In genomic region chr16:31187808-31188189, GRCh38 we compare ENCODE assay signal across 14 cellular contexts. TPM values are rescaled to one million over a fixed set of nuclear protein-coding genes. Genes with fewer than 3 reads are reported as not detected.
DNase-seq lines count a peak whose midpoint lies in the region; ATAC-seq, FAIRE-seq and TF ChIP-seq lines count a peak whose summit lies in the region.
"Had no signal": no experiment of that assay in that cellular context is flagged by ENCODE, and none has a peak within 500 bp of the region (broad histone marks: within the 10 kb centered on the region; RNA-seq: fewer than 3 reads in every experiment).

No MANE protein-coding gene starts in this region.

- H3K27ac ChIP-seq in CD8-positive, alpha-beta memory T cell (ENCODE audit: low read depth, low read length): no peak overlapping the region
- H3K27ac ChIP-seq in RWPE2 (ENCODE audit: poor library complexity, severe bottlenecking) (no peak overlapping the region), endothelial cell of umbilical vein (ENCODE audit: insufficient read depth, low read depth, low read length) (no peak overlapping the region), esophagus squamous epithelium (no peak overlapping the region)

- peaks cover 80% of the 10 kb centered on the region for H3K79me2 ChIP-seq in endothelial cell of umbilical vein (ENCODE audit: control insufficient read depth, insufficient read depth, low read length)

- BruUV-seq in endothelial cell of umbilical vein (replicated peaks; lab: Mats Ljungman, UMichigan): no TSS peak

- no peaks in the 10 kb centered on the region for H3K9me1 ChIP-seq in endothelial cell of umbilical vein (replicated peaks; ENCODE audit: control insufficient read depth, extremely low read depth, insufficient read depth, low read length)

- H3K36me3 Mint-ChIP-seq in CD8-positive, alpha-beta memory T cell: peaks cover 53 to 97% (median 60%) of the 10 kb centered on the region in 3 donors

- POLR2A ChIA-PET in CD8-positive, alpha-beta memory T cell (lab: Charles Lee): interaction anchor here (0.6 to 6.7 kb wide), 4 partner anchors 14 to 63 kb away, joined by 3 to 40 read pairs (median 6); partner anchors contain the start of gene PYCARD
- POLR2A ChIA-PET in endothelial cell of umbilical vein (lab: Charles Lee): no interaction called here

- peaks cover 68% of the 10 kb centered on the region for H3K4me1 ChIP-seq in CD8-positive, alpha-beta memory T cell (ENCODE audit: insufficient read depth, low read length)
- no peaks in the 10 kb centered on the region for H3K4me1 ChIP-seq in RWPE2 (ENCODE audit: insufficient read depth, poor library complexity, severe bottlenecking)
- peaks cover 5% of the 10 kb centered on the region for H3K4me1 ChIP-seq in endothelial cell of umbilical vein (ENCODE audit: control insufficient read depth, extremely low read depth, insufficient read depth, low read length)
- peaks cover 2 to 42% (median 13%) of the 10 kb centered on the region in 3 donors for H3K4me1 ChIP-seq in esophagus squamous epithelium

- CTCF ChIA-PET in CD8-positive, alpha-beta memory T cell (lab: Charles Lee): interaction anchor here (1.5 to 2.1 kb wide), 2 partner anchors 11 to 45 kb away, joined by 5 to 7 read pairs; no protein-coding TSS in a partner anchor
- CTCF ChIA-PET in endothelial cell of umbilical vein (lab: Charles Lee): no interaction called here

- dilution Hi-C loops in endothelial cell of umbilical vein (cut with MboI; ENCODE audit: extremely low pct_ligation_motif_present, low sequenced_read_pairs): no loop called here

- H3K4me3 ChIP-seq in CD8-positive, alpha-beta memory T cell (ENCODE audit: low read length): no peak overlapping the region
- H3K4me3 ChIP-seq in RWPE2 (ENCODE audit: severe bottlenecking): no peak overlapping the region
- no peak overlapping the region for H3K4me3 ChIP-seq in endothelial cell of umbilical vein (replicated peaks in 1 of 3; ENCODE audit: insufficient read depth in 1 of 3, low read depth in 1 of 3, low read length in 3 of 3)
- H3K4me3 ChIP-seq in esophagus squamous epithelium: no peak overlapping the region

- no peaks in the 10 kb centered on the region for H3K27me3 Mint-ChIP-seq in CD8-positive, alpha-beta memory T cell

- H3K27ac Mint-ChIP-seq in CD8-positive, alpha-beta memory T cell: peak overlapping the region in 6 of 8 donors; percentile 10 to 85 (median 58)

- no peak for DNase-seq in CD8-positive, alpha-beta memory T cell
- DNase-seq in RWPE2 (ENCODE audit: low spot score) (peak; percentile 15), endothelial cell of umbilical vein (ENCODE audit: low read depth, low spot score) (no peak), esophagus squamous epithelium (lab: John Stamatoyannopoulos, UW) (no peak), dedifferentiated amniotic fluid mesenchymal stem cell (ENCODE audit: extremely low spot score) (no peak)
- DNase-seq: activated T-cell treated with anti-CD3 and anti-CD28 coated beads, Interleukin-2, amount 50 U/mL, for 48 hours; dermis blood vessel endothelial cell; left colon; NCI-H187 treated with DMSO at 0.1 percent for 48 hours; NCI-H510A; OCI-M1 had no signal

- 73 to 78% methylated on average over 8 of the region's 8 CpGs for WGBS in esophagus squamous epithelium, 2 donors

- no peak overlapping the region for H3K4me2 ChIP-seq in endothelial cell of umbilical vein (ENCODE audit: insufficient read depth, low read length)

- ATAC-seq in RWPE2 (ENCODE audit: low read depth) (no peak), HG03196 (IDR thresholded peaks at IDR 0.05; ENCODE audit: unreplicated experiment) (no peak)
- ATAC-seq: left colon had no signal

- intact Hi-C loops in endothelial cell of umbilical vein (cut with micrococcal nuclease) (no loop called here), esophagus squamous epithelium (cut with DNase I) (no loop called here)

- no peak for FAIRE-seq in endothelial cell of umbilical vein (lab: Jason Lieb, UNC)
- FAIRE-seq: D721Med had no signal

- no peak overlapping the region for H3K9ac ChIP-seq in endothelial cell of umbilical vein (replicated peaks; ENCODE audit: extremely low read depth, insufficient read depth, low read length)

- H4K20me1 ChIP-seq in endothelial cell of umbilical vein (replicated peaks; ENCODE audit: control insufficient read depth, extremely low read depth, insufficient read depth, low read length): peaks cover 18% of the 10 kb centered on the region

- TF ChIP-seq CTCF in RWPE2 (IDR thresholded peaks at IDR 0.05; ENCODE audit: poor library complexity, severe bottlenecking) (no peak), endothelial cell of umbilical vein (IDR thresholded peaks at IDR 0.05; ENCODE audit: extremely low read depth in 1 of 2, insufficient read depth in 1 of 2, low read depth in 1 of 2, low read length in 2 of 2) (no peak), esophagus squamous epithelium (IDR thresholded peaks at IDR 0.05) (no peak)

- peaks cover 79 to 91% (median 91%) of the 10 kb centered on the region in 3 donors for H3K4me1 Mint-ChIP-seq in CD8-positive, alpha-beta memory T cell

- peaks cover 90% of the 10 kb centered on the region for H3K36me3 ChIP-seq in CD8-positive, alpha-beta memory T cell (ENCODE audit: insufficient read depth, low read length)
- H3K36me3 ChIP-seq in RWPE2 (ENCODE audit: low read depth): peaks cover 99% of the 10 kb centered on the region
- H3K36me3 ChIP-seq in endothelial cell of umbilical vein (ENCODE audit: control insufficient read depth in 2 of 2, extremely low read depth in 1 of 2, insufficient read depth in 2 of 2, low read length in 2 of 2): peaks cover 76% of the 10 kb centered on the region in 2 experiments
- peaks cover 56 to 100% (median 87%) of the 10 kb centered on the region in 3 donors for H3K36me3 ChIP-seq in esophagus squamous epithelium

- peak overlapping the region in 2 of 7 donors; percentile 21 to 23 for H3K4me3 Mint-ChIP-seq in CD8-positive, alpha-beta memory T cell

- TF ChIP-seq POLR2A in endothelial cell of umbilical vein (IDR thresholded peaks at IDR 0.05; ENCODE audit: low read depth, low read length) (peak; percentile 27), esophagus squamous epithelium (IDR thresholded peaks at IDR 0.05) (no peak)

- no peaks in the 10 kb centered on the region for H3K9me3 Mint-ChIP-seq in CD8-positive, alpha-beta memory T cell

- H3K9me3 ChIP-seq in CD8-positive, alpha-beta memory T cell (ENCODE audit: low read length): no peaks in the 10 kb centered on the region
- H3K9me3 ChIP-seq in RWPE2 (ENCODE audit: severe bottlenecking): no peaks in the 10 kb centered on the region
- no peaks in the 10 kb centered on the region for H3K9me3 ChIP-seq in endothelial cell of umbilical vein (replicated peaks; ENCODE audit: control insufficient read depth, insufficient read depth, low read length)
- H3K9me3 ChIP-seq in esophagus squamous epithelium: no peaks in the 10 kb centered on the region

- no peaks in the 10 kb centered on the region for H3K27me3 ChIP-seq in CD8-positive, alpha-beta memory T cell (ENCODE audit: insufficient read depth, low read length, poor library complexity, severe bottlenecking)
- no peaks in the 10 kb centered on the region for H3K27me3 ChIP-seq in RWPE2 (ENCODE audit: insufficient read depth, poor library complexity, severe bottlenecking)
- no peaks in the 10 kb centered on the region for H3K27me3 ChIP-seq in endothelial cell of umbilical vein (ENCODE audit: control insufficient read depth in 2 of 2, insufficient read depth in 2 of 2, low read length in 2 of 2)
- H3K27me3 ChIP-seq in esophagus squamous epithelium: no peaks in the 10 kb centered on the region

- H2AFZ ChIP-seq in endothelial cell of umbilical vein (ENCODE audit: low read depth, low read length): no peak overlapping the region

RNA-seq across cellular contexts. Expression of gene FUS, which starts 7.9 kb away (rescaled TPM):
- 100 to 1,000 TPM; 621 to 671 TPM for total RNA-seq in CD8-positive, alpha-beta memory T cell
- 163 TPM for polyA plus RNA-seq in CD8-positive, alpha-beta memory T cell
- total RNA-seq in endothelial cell of umbilical vein: 569 and 574 TPM in 2 replicates
- polyA plus RNA-seq in endothelial cell of umbilical vein: 191 and 307 TPM in 2 replicates
- 193 and 242 TPM in 2 replicates for polyA plus RNA-seq in endothelial cell of umbilical vein (2011; cell fraction: cytosol; rRNA removed)
- polyA plus RNA-seq in endothelial cell of umbilical vein (2011; cell fraction: nucleus; rRNA removed): 579 and 698 TPM in 2 replicates
- 402 and 617 TPM in 2 replicates for polyA plus RNA-seq in endothelial cell of umbilical vein (2012)
- 195 and 220 TPM in 2 replicates for polyA minus RNA-seq in endothelial cell of umbilical vein
- polyA minus RNA-seq in endothelial cell of umbilical vein (2011; cell fraction: cytosol; rRNA and poly(A)+ RNA removed): 154 TPM
- 256 and 313 TPM in 2 replicates for polyA minus RNA-seq in endothelial cell of umbilical vein (2011; cell fraction: nucleus; rRNA and poly(A)+ RNA removed)
- 10 to 100 TPM; 30.2 to 97.8 (median 55.1) TPM for total RNA-seq in esophagus squamous epithelium

RNA-seq across cellular contexts. Expression of gene PYCARD, which starts 14.8 kb away (rescaled TPM):
- total RNA-seq in CD8-positive, alpha-beta memory T cell: 1 to 10 TPM; 4.5 to 5.9 TPM
- polyA plus RNA-seq in CD8-positive, alpha-beta memory T cell: 77.8 TPM
- total RNA-seq in endothelial cell of umbilical vein (19.1 and 23.0 TPM in 2 replicates), esophagus squamous epithelium (10 to 100 TPM; 53.0 to 70.7 (median 63.9) TPM)
- 40.1 and 58.9 TPM in 2 replicates for polyA plus RNA-seq in endothelial cell of umbilical vein
- 24.0 and 32.0 TPM in 2 replicates for polyA plus RNA-seq in endothelial cell of umbilical vein (2011; cell fraction: cytosol; rRNA removed)
- polyA plus RNA-seq in endothelial cell of umbilical vein (2011; cell fraction: nucleus; rRNA removed): 7.6 and 8.8 TPM in 2 replicates
- polyA plus RNA-seq in endothelial cell of umbilical vein (2012): 19.2 and 24.3 TPM in 2 replicates
- 7.9 and 14.0 TPM in 2 replicates for polyA minus RNA-seq in endothelial cell of umbilical vein
- not detected for polyA minus RNA-seq in endothelial cell of umbilical vein (2011; cell fraction: cytosol; rRNA and poly(A)+ RNA removed)
- polyA minus RNA-seq in endothelial cell of umbilical vein (2011; cell fraction: nucleus; rRNA and poly(A)+ RNA removed): 1.4 and 1.7 TPM in 2 replicates

RNA-seq across cellular contexts. Expression of gene TRIM72, which starts 26.1 kb away (rescaled TPM):
- total RNA-seq in CD8-positive, alpha-beta memory T cell: not detected
- not detected for polyA plus RNA-seq in CD8-positive, alpha-beta memory T cell
- total RNA-seq in endothelial cell of umbilical vein: not detected in 2 replicates
- polyA plus RNA-seq in endothelial cell of umbilical vein: not detected in 2 replicates
- polyA plus RNA-seq in endothelial cell of umbilical vein (2011; cell fraction: cytosol; rRNA removed): not detected in 2 replicates
- not detected in 2 replicates for polyA plus RNA-seq in endothelial cell of umbilical vein (2011; cell fraction: nucleus; rRNA removed)
- not detected in 2 replicates for polyA plus RNA-seq in endothelial cell of umbilical vein (2012)
- polyA minus RNA-seq in endothelial cell of umbilical vein: not detected in 2 replicates
- 0.10 TPM for polyA minus RNA-seq in endothelial cell of umbilical vein (2011; cell fraction: cytosol; rRNA and poly(A)+ RNA removed)
- polyA minus RNA-seq in endothelial cell of umbilical vein (2011; cell fraction: nucleus; rRNA and poly(A)+ RNA removed): not detected in 2 replicates
- total RNA-seq in esophagus squamous epithelium: not detected
- total RNA-seq: dermis blood vessel endothelial cell, left colon, pulmonary artery endothelial cell had no signal

RNA-seq across cellular contexts. Expression of gene PYDC1, which starts 29.1 kb away (rescaled TPM):
- not detected for total RNA-seq in CD8-positive, alpha-beta memory T cell
- polyA plus RNA-seq in CD8-positive, alpha-beta memory T cell: not detected
- total RNA-seq in endothelial cell of umbilical vein (not detected in 2 replicates), esophagus squamous epithelium (not detected)
- polyA plus RNA-seq in endothelial cell of umbilical vein: not detected in 2 replicates
- not detected in 2 replicates for polyA plus RNA-seq in endothelial cell of umbilical vein (2011; cell fraction: cytosol; rRNA removed)
- polyA plus RNA-seq in endothelial cell of umbilical vein (2011; cell fraction: nucleus; rRNA removed): not detected in 2 replicates
- not detected in 2 replicates for polyA plus RNA-seq in endothelial cell of umbilical vein (2012)
- polyA minus RNA-seq in endothelial cell of umbilical vein: not detected in 2 replicates
- not detected for polyA minus RNA-seq in endothelial cell of umbilical vein (2011; cell fraction: cytosol; rRNA and poly(A)+ RNA removed)
- polyA minus RNA-seq in endothelial cell of umbilical vein (2011; cell fraction: nucleus; rRNA and poly(A)+ RNA removed): not detected in 2 replicates
- total RNA-seq: dermis blood vessel endothelial cell, left colon, pulmonary artery endothelial cell had no signal

RNA-seq across cellular contexts. Expression of gene PRSS36, which starts 37.9 kb away (rescaled TPM):
- under 1 TPM; 0.44 to 0.61 TPM for total RNA-seq in CD8-positive, alpha-beta memory T cell
- 3.1 TPM for polyA plus RNA-seq in CD8-positive, alpha-beta memory T cell
- total RNA-seq in endothelial cell of umbilical vein (not detected in 2 replicates), esophagus squamous epithelium (1 to 10 TPM in 2 of 4 donors, under 1 TPM in 2; 0.38 to 4.2 (median 1.9) TPM)
- polyA plus RNA-seq in endothelial cell of umbilical vein: 0.57 and 0.73 TPM in 2 replicates
- polyA plus RNA-seq in endothelial cell of umbilical vein (2011; cell fraction: cytosol; rRNA removed): 0.23 and 0.54 TPM in 2 replicates
- polyA plus RNA-seq in endothelial cell of umbilical vein (2011; cell fraction: nucleus; rRNA removed): 0.32 and 0.57 TPM in 2 replicates
- 0.23 TPM in 1 of 2 replicates, not detected in the other for polyA plus RNA-seq in endothelial cell of umbilical vein (2012)
- polyA minus RNA-seq in endothelial cell of umbilical vein: not detected in 2 replicates
- 6.0 TPM for polyA minus RNA-seq in endothelial cell of umbilical vein (2011; cell fraction: cytosol; rRNA and poly(A)+ RNA removed)
- polyA minus RNA-seq in endothelial cell of umbilical vein (2011; cell fraction: nucleus; rRNA and poly(A)+ RNA removed): not detected in 2 replicates
- total RNA-seq: dermis blood vessel endothelial cell had no signal
